ENCODE assay signal across 19 cellular contexts in genomic region chr10:29443745-29444523, GRCh38.
DNase-seq lines count a peak whose midpoint lies in the region; ATAC-seq, FAIRE-seq and TF ChIP-seq lines count a peak whose summit lies in the region.
"Had no signal": no experiment of that assay in that cellular context is flagged by ENCODE, and none has a peak within 500 bp of the region (broad histone marks: within the 10 kb centered on the region; RNA-seq: fewer than 3 reads in every experiment).

No MANE protein-coding gene starts in this region.

- FAIRE-seq in H1 (lab: Jason Lieb, UNC): no peak

- H2BK12ac ChIP-seq in H1 (ENCODE audit: low read depth, low read length): no peak overlapping the region

- no peaks in the 10 kb centered on the region for H3K36me3 ChIP-seq in breast epithelium
- H3K36me3 ChIP-seq in H1 (ENCODE audit: control insufficient read depth in 2 of 4, insufficient read depth in 4 of 4, low read length in 3 of 4): no peaks in the 10 kb centered on the region
- H3K36me3 ChIP-seq: right atrium auricular region had no signal

- H2AFZ ChIP-seq in H1 (ENCODE audit: low read length): peak overlapping the region; percentile 43; the same call in 1 of the 2 replicates

- no peak overlapping the region for H3K14ac ChIP-seq in H1 (ENCODE audit: insufficient read length)

- 83% methylated on average over 5 of the region's 5 CpGs; no CpG with 5 or more reads in 1 of the 2 experiments for WGBS in H1 (ENCODE audit: extremely low coverage in 1 of 2, insufficient coverage in 1 of 2, insufficient read length in 1 of 2, insufficient replicate concordance in 2 of 2, low coverage in 1 of 2, low lambda C conversion rate in 2 of 2, missing lambda C conversion rate in 1 of 2), 2 experiments

- H3K9me3 Mint-ChIP-seq in MCF 10A (ENCODE audit: unreplicated experiment): peaks cover 15% of the 10 kb centered on the region
- peaks cover 3 to 5% of the 10 kb centered on the region in 2 donors for H3K9me3 Mint-ChIP-seq in stimulated activated naive CD8-positive, alpha-beta T cell treated with anti-CD3 and anti-CD28 coated beads, Interleukin-15, amount 100 ng/mL, for 72 hours
- H3K9me3 Mint-ChIP-seq in activated T-cell treated with anti-CD3 and anti-CD28 coated beads, Interleukin-2, amount 50 U/mL, for 24 hours: peaks cover 6% of the 10 kb centered on the region

- no peak for TF ChIP-seq EP300 in H1 (IDR thresholded peaks at IDR 0.05; ENCODE audit: borderline replicate concordance in 1 of 2, low read depth in 2 of 2, low read length in 2 of 2)

- H4K5ac ChIP-seq in H1 (ENCODE audit: insufficient read length, low read depth, low read length): no peak overlapping the region

- H2AK5ac ChIP-seq in H1 (ENCODE audit: low read depth, low read length): no peak overlapping the region

- BruUV-seq in MCF 10A (replicated peaks; lab: Mats Ljungman, UMichigan): no TSS peak

- CTCF ChIA-PET in MCF 10A (lab: Yijun Ruan, JAX) (interaction anchor here (1.4 kb wide), 1 partner anchor 53 kb away, joined by 4 read pairs; no protein-coding TSS in a partner anchor), H1 (lab: Charles Lee; ENCODE audit: partially characterized antibody) (interaction anchor here (0.8 to 2.0 kb wide), 3 partner anchors 26 to 916 kb away, joined by 3 to 6 read pairs (median 4); no protein-coding TSS in a partner anchor)

- no peak overlapping the region for H2BK15ac ChIP-seq in H1 (ENCODE audit: low read length)

- H3K27ac Mint-ChIP-seq in MCF 10A (ENCODE audit: low read depth, unreplicated experiment): no peak overlapping the region
- peak overlapping the region; percentile 73 to 91 for H3K27ac Mint-ChIP-seq in stimulated activated naive CD8-positive, alpha-beta T cell treated with anti-CD3 and anti-CD28 coated beads, Interleukin-15, amount 100 ng/mL, for 72 hours
- no peak overlapping the region for H3K27ac Mint-ChIP-seq in activated T-cell treated with anti-CD3 and anti-CD28 coated beads, Interleukin-2, amount 50 U/mL, for 24 hours
- H3K27ac Mint-ChIP-seq: activated T-cell treated with anti-CD3 and anti-CD28 coated beads, Interleukin-2, amount 50 U/mL, for 72 hours; natural killer cell; stimulated activated naive B cell treated with anti-CD40 and anti-IgM and Interleukin-4, amounts not matched to agents 10 μg/mL and 1 μg/mL and 100 μg/mL, for 72 hours had no signal

- H3K4me1 ChIP-seq in breast epithelium (no peaks in the 10 kb centered on the region), H1 (replicated peaks in 1 of 4; ENCODE audit: control insufficient read depth in 3 of 4, insufficient read depth in 4 of 4, low read length in 3 of 4) (peaks cover 0 to 4% (median 0%) of the 10 kb centered on the region in 4 experiments; a peak in 1 of 7 replicates)

- no peaks in the 10 kb centered on the region for H4K20me1 ChIP-seq in H1 (replicated peaks in 1 of 2; ENCODE audit: control insufficient read depth in 1 of 2, insufficient read depth in 2 of 2, low read length in 2 of 2)

- no peak overlapping the region for H3K4ac ChIP-seq in H1 (replicated peaks; ENCODE audit: insufficient read length, low read depth, low read length)

- H3K27me3 Mint-ChIP-seq in MCF 10A (ENCODE audit: insufficient read depth, unreplicated experiment): no peaks in the 10 kb centered on the region
- H3K27me3 Mint-ChIP-seq in stimulated activated naive CD8-positive, alpha-beta T cell treated with anti-CD3 and anti-CD28 coated beads, Interleukin-15, amount 100 ng/mL, for 72 hours: no peaks in the 10 kb centered on the region
- no peaks in the 10 kb centered on the region for H3K27me3 Mint-ChIP-seq in activated T-cell treated with anti-CD3 and anti-CD28 coated beads, Interleukin-2, amount 50 U/mL, for 24 hours
- H3K27me3 Mint-ChIP-seq: stimulated activated naive B cell treated with anti-CD40 and anti-IgM and Interleukin-4, amounts not matched to agents 10 μg/mL and 1 μg/mL and 100 μg/mL, for 72 hours had no signal

- no peak overlapping the region for H2BK20ac ChIP-seq in H1 (ENCODE audit: low read length)

- POLR2A ChIA-PET in MCF 10A (lab: Yijun Ruan, JAX) (no interaction called here), H1 (lab: Charles Lee; ENCODE audit: partially characterized antibody) (no interaction called here)

- no peaks in the 10 kb centered on the region for H3K79me2 ChIP-seq in H1 (ENCODE audit: control insufficient read depth in 1 of 2, insufficient read depth in 2 of 2, low read length in 2 of 2)

- TF ChIP-seq POLR2A in breast epithelium (IDR thresholded peaks at IDR 0.05) (no peak), H1 (IDR thresholded peaks at IDR 0.05; ENCODE audit: control extremely low read depth in 1 of 2, low read depth in 2 of 2, low read length in 2 of 2) (no peak)

- H4K8ac ChIP-seq in H1 (ENCODE audit: extremely low read depth, insufficient read depth, low read length): no peak overlapping the region

- no peak overlapping the region for H3K23ac ChIP-seq in H1 (ENCODE audit: insufficient read length)

- no peak overlapping the region for H2BK120ac ChIP-seq in H1 (replicated peaks; ENCODE audit: low read depth, low read length)

- no peak for ATAC-seq in stimulated activated naive CD8-positive, alpha-beta T cell treated with anti-CD3 and anti-CD28 coated beads, Interleukin-15, amount 100 ng/mL, for 72 hours
- no peak for ATAC-seq in HG02852 (IDR thresholded peaks at IDR 0.05; ENCODE audit: unreplicated experiment)
- ATAC-seq: activated CD4-positive, CD25-positive, alpha-beta regulatory T cell treated with anti-CD3 and anti-CD28 coated beads, Interleukin-2, amount 50 U/mL, for 24 hours; activated T-cell treated with anti-CD3 and anti-CD28 coated beads, Interleukin-2, amount 50 U/mL, for 72 hours; left colon; natural killer cell had no signal

- intact Hi-C loops in MCF 10A (cut with micrococcal nuclease): loop anchor here (2.0 kb wide), 1 partner anchor 69 kb away; no protein-coding TSS in a partner anchor
- intact Hi-C loops in breast epithelium (cut with DNase I; ENCODE audit: low total_unique reads): no loop called here

- no peaks in the 10 kb centered on the region for H3K36me3 Mint-ChIP-seq in MCF 10A (ENCODE audit: insufficient read depth, unreplicated experiment)
- peaks cover 5% of the 10 kb centered on the region for H3K36me3 Mint-ChIP-seq in activated T-cell treated with anti-CD3 and anti-CD28 coated beads, Interleukin-2, amount 50 U/mL, for 24 hours (ENCODE audit: low read depth)
- H3K36me3 Mint-ChIP-seq: natural killer cell had no signal

- peaks cover 4 to 12% of the 10 kb centered on the region in 2 donors for H3K9me3 ChIP-seq in breast epithelium
- peaks cover 5 to 10% of the 10 kb centered on the region in 2 experiments; a peak in 2 of 4 replicates for H3K9me3 ChIP-seq in H1 (ENCODE audit: insufficient read depth in 2 of 2, low read depth in 1 of 2, low read length in 1 of 2)

- H3K4me3 ChIP-seq in breast epithelium (no peak overlapping the region), H1 (ENCODE audit: extremely low read depth in 1 of 4, insufficient read depth in 2 of 4, low read depth in 3 of 4, low read length in 4 of 4) (no peak overlapping the region)
- H3K4me3 ChIP-seq: dorsolateral prefrontal cortex, right atrium auricular region had no signal

- H3K4me1 Mint-ChIP-seq in MCF 10A (ENCODE audit: insufficient read depth, unreplicated experiment): peaks cover 23% of the 10 kb centered on the region
- peaks cover 36% of the 10 kb centered on the region for H3K4me1 Mint-ChIP-seq in stimulated activated naive CD8-positive, alpha-beta T cell treated with anti-CD3 and anti-CD28 coated beads, Interleukin-15, amount 100 ng/mL, for 72 hours
- H3K4me1 Mint-ChIP-seq in activated T-cell treated with anti-CD3 and anti-CD28 coated beads, Interleukin-2, amount 50 U/mL, for 24 hours (ENCODE audit: low read depth): peaks cover 7% of the 10 kb centered on the region

- H3K27me3 ChIP-seq in breast epithelium (no peaks in the 10 kb centered on the region), H1 (replicated peaks in 1 of 4; ENCODE audit: control insufficient read depth in 3 of 4, extremely low read depth in 1 of 4, insufficient read depth in 3 of 4, low read length in 3 of 4) (no peaks in the 10 kb centered on the region)
- H3K27me3 ChIP-seq: dorsolateral prefrontal cortex, right atrium auricular region had no signal

- TF ChIP-seq CTCF in MCF 10A (IDR thresholded peaks at IDR 0.05; ENCODE audit: unreplicated experiment): no peak
- no peak for TF ChIP-seq CTCF in breast epithelium (IDR thresholded peaks at IDR 0.05)
- no peak for TF ChIP-seq CTCF in H1 (IDR thresholded peaks at IDR 0.05; ENCODE audit: control extremely low read depth in 1 of 3, insufficient read depth in 1 of 3, low read depth in 1 of 3, low read length in 3 of 3)

- H3K4me2 ChIP-seq in H1 (ENCODE audit: insufficient read depth in 1 of 2, low read depth in 2 of 2, low read length in 2 of 2): no peak overlapping the region

- H3K56ac ChIP-seq in H1 (replicated peaks; ENCODE audit: insufficient read length, low read depth, low read length): no peak overlapping the region

- H2BK5ac ChIP-seq in H1 (ENCODE audit: low read depth, low read length): no peak overlapping the region

- no peak overlapping the region for H4K91ac ChIP-seq in H1 (replicated peaks; ENCODE audit: insufficient read length, low read length)

- TF ChIP-seq RAD21 in H1 (IDR thresholded peaks at IDR 0.05 in 1 of 2, conservative IDR thresholded peaks at IDR 0.05 in 1 of 2; ENCODE audit: low read depth in 2 of 2, low read length in 2 of 2): no peak

- no peak overlapping the region for H3K4me3 Mint-ChIP-seq in MCF 10A (ENCODE audit: unreplicated experiment)
- no peak overlapping the region for H3K4me3 Mint-ChIP-seq in stimulated activated naive CD8-positive, alpha-beta T cell treated with anti-CD3 and anti-CD28 coated beads, Interleukin-15, amount 100 ng/mL, for 72 hours
- no peak overlapping the region for H3K4me3 Mint-ChIP-seq in activated T-cell treated with anti-CD3 and anti-CD28 coated beads, Interleukin-2, amount 50 U/mL, for 24 hours
- H3K4me3 Mint-ChIP-seq: activated T-cell treated with anti-CD3 and anti-CD28 coated beads, Interleukin-2, amount 50 U/mL, for 72 hours; natural killer cell; stimulated activated naive B cell treated with anti-CD40 and anti-IgM and Interleukin-4, amounts not matched to agents 10 μg/mL and 1 μg/mL and 100 μg/mL, for 72 hours had no signal

- H3K18ac ChIP-seq in H1 (ENCODE audit: extremely low read depth, low read length): no peak overlapping the region

- no peaks in the 10 kb centered on the region for H3K23me2 ChIP-seq in H1 (ENCODE audit: low read depth, low read length)

- DNase-seq in MCF 10A (ENCODE audit: unreplicated experiment): peak; percentile 27
- no peak for DNase-seq in breast epithelium (ENCODE audit: low spot score in 2 of 2)
- DNase-seq in NCI-H510A treated with DMSO at 0.1 percent for 48 hours (lab: John Stamatoyannopoulos, UW): peak; percentile 16
- no peak for DNase-seq in H1 (ENCODE audit: low read depth in 1 of 2, low spot score in 2 of 2)
- DNase-seq in stimulated activated naive CD8-positive, alpha-beta T cell treated with anti-CD3 and anti-CD28 coated beads, Interleukin-15, amount 100 ng/mL, for 72 hours: peak in 1 of 2 donors; percentile 40
- DNase-seq in Ammon's horn (ENCODE audit: low spot score): no peak
- DNase-seq in activated T-cell treated with anti-CD3 and anti-CD28 coated beads, Interleukin-2, amount 50 U/mL, for 24 hours: no peak
- DNase-seq: activated T-cell treated with anti-CD3 and anti-CD28 coated beads, Interleukin-2, amount 50 U/mL, for 72 hours; aorta; dorsolateral prefrontal cortex; GDM1; left colon; natural killer cell; NCI-H1694 treated with DMSO at 0.1 percent for 48 hours; stimulated activated CD4-positive, alpha-beta T cell treated with anti-CD3 and anti-CD28 coated beads, Interleukin-4, amount 100 ng/mL, for 24 hours; stimulated activated naive B cell treated with anti-CD40 and anti-IgM and Interleukin-4, amounts not matched to agents 10 μg/mL and 1 μg/mL and 100 μg/mL, for 72 hours had no signal

- no peak overlapping the region for H3K9ac ChIP-seq in H1 (replicated peaks in 1 of 4; ENCODE audit: extremely low read depth in 1 of 4, low read depth in 3 of 4, low read length in 3 of 4)

- H3K79me1 ChIP-seq in H1 (ENCODE audit: low read depth, low read length): no peaks in the 10 kb centered on the region

- H3K27ac ChIP-seq in breast epithelium: no peak overlapping the region
- no peak overlapping the region for H3K27ac ChIP-seq in H1 (ENCODE audit: low read depth, low read length)
- H3K27ac ChIP-seq: dorsolateral prefrontal cortex, right atrium auricular region had no signal

Comparison
In these comparisons a context has a peak if more than half of its experiments do, and no peak if none do; other contexts are left out.
1. DNase-seq: peak in MCF 10A (single experiment) and NCI-H510A treated with DMSO at 0.1 percent for 48 hours (single experiment); none in breast epithelium (0 of 2), H1 (0 of 2), Ammon's horn (single experiment) and activated T-cell treated with anti-CD3 and anti-CD28 coated beads, Interleukin-2, amount 50 U/mL, for 24 hours (single experiment).
2. H3K27ac Mint-ChIP-seq: peak in stimulated activated naive CD8-positive, alpha-beta T cell treated with anti-CD3 and anti-CD28 coated beads, Interleukin-15, amount 100 ng/mL, for 72 hours (2 of 2); none in MCF 10A (single experiment) and activated T-cell treated with anti-CD3 and anti-CD28 coated beads, Interleukin-2, amount 50 U/mL, for 24 hours (single experiment).